ENCODE assay signal across 8 cellular contexts in genomic region chr1:28775121-28775942, GRCh38. TPM values are rescaled to one million over a fixed set of nuclear protein-coding genes. Genes with fewer than 3 reads are reported as not detected.
DNase-seq lines count a peak whose midpoint lies in the region; ATAC-seq and TF ChIP-seq lines count a peak whose summit lies in the region.

No MANE protein-coding gene starts in this region.

- H3K4me1 Mint-ChIP-seq in nephron progenitor cell = peaks cover 3% of the 10 kb centered on the region

- H3K27me3 Mint-ChIP-seq in nephron progenitor cell (ENCODE audit: low read depth, poor library complexity) = no peaks in the 10 kb centered on the region

- no peak overlapping the region for H3K27ac Mint-ChIP-seq in nephron progenitor cell

- ATAC-seq in stimulated activated naive CD8-positive, alpha-beta T cell treated with anti-CD3 and anti-CD28 coated beads, Interleukin-15, Interleukin-2, amounts not matched to agents 100 U/mL and 50 U/mL, for 24 hours = peak; percentile 97
- no peak for ATAC-seq in HG03139 (IDR thresholded peaks at IDR 0.05; ENCODE audit: unreplicated experiment)
- ATAC-seq in GM19463 (IDR thresholded peaks at IDR 0.05; ENCODE audit: unreplicated experiment) = no peak

- TF ChIP-seq CTCF in GM10266 (IDR thresholded peaks at IDR 0.05; ENCODE audit: control insufficient read depth, insufficient read depth, low read depth, missing control alignments) (no peak), nephron progenitor cell (IDR thresholded peaks at IDR 0.05) (no peak)

- no peak overlapping the region for H3K4me3 Mint-ChIP-seq in nephron progenitor cell

- H3K9me3 Mint-ChIP-seq in nephron progenitor cell = no peaks in the 10 kb centered on the region

- peaks cover 27% of the 10 kb centered on the region for H3K36me3 Mint-ChIP-seq in nephron progenitor cell (ENCODE audit: low read depth)

- DNase-seq in GM10266 (ENCODE audit: extremely low spot score) (peak; percentile 69), NCI-H460 (ENCODE audit: extremely low read depth, low read depth) (peak; percentile 17), activated T-helper 1 cell treated with Interleukin-2 at 50 U/mL for 16 hours (ENCODE audit: low read depth) (peak; percentile 52), fibroblast of gingiva (ENCODE audit: low read depth) (peak; percentile 65), nephron progenitor cell (peak; percentile 46)
- peak; percentile 76 for DNase-seq in stimulated activated naive CD8-positive, alpha-beta T cell treated with anti-CD3 and anti-CD28 coated beads, Interleukin-15, Interleukin-2, amounts not matched to agents 100 U/mL and 50 U/mL, for 24 hours

RNA-seq across cellular contexts. Expression of gene OPRD1, which starts 36.6 kb away (rescaled TPM):
- total RNA-seq in NCI-H460 (2014; rRNA removed; shearing (Covaris generic)) = not detected in 2 replicates
- polyA plus RNA-seq in NCI-H460 (2014; cell fraction: nucleus; rRNA removed) = not detected in 2 replicates

RNA-seq across cellular contexts. Expression of gene YTHDF2, which starts 38.6 kb away (rescaled TPM):
- 39.3 and 47.1 TPM in 2 replicates for total RNA-seq in NCI-H460 (2014; rRNA removed; shearing (Covaris generic))
- 34.0 and 49.0 TPM in 2 replicates for polyA plus RNA-seq in NCI-H460 (2014; cell fraction: nucleus; rRNA removed)

Comparison
In these comparisons a context has a peak if more than half of its experiments do, and no peak if none do; other contexts are left out.
1. DNase-seq: peak in every context shown above with its lines; median percentile 76 in stimulated activated naive CD8-positive, alpha-beta T cell treated with anti-CD3 and anti-CD28 coated beads, Interleukin-15, Interleukin-2, amounts not matched to agents 100 U/mL and 50 U/mL, for 24 hours; 69 in GM10266; 65 in fibroblast of gingiva; 52 in activated T-helper 1 cell treated with Interleukin-2 at 50 U/mL for 16 hours; 46 in nephron progenitor cell; 17 in NCI-H460.